ENCODE assay signal across 9 cellular contexts in the genomic region with DNA sequence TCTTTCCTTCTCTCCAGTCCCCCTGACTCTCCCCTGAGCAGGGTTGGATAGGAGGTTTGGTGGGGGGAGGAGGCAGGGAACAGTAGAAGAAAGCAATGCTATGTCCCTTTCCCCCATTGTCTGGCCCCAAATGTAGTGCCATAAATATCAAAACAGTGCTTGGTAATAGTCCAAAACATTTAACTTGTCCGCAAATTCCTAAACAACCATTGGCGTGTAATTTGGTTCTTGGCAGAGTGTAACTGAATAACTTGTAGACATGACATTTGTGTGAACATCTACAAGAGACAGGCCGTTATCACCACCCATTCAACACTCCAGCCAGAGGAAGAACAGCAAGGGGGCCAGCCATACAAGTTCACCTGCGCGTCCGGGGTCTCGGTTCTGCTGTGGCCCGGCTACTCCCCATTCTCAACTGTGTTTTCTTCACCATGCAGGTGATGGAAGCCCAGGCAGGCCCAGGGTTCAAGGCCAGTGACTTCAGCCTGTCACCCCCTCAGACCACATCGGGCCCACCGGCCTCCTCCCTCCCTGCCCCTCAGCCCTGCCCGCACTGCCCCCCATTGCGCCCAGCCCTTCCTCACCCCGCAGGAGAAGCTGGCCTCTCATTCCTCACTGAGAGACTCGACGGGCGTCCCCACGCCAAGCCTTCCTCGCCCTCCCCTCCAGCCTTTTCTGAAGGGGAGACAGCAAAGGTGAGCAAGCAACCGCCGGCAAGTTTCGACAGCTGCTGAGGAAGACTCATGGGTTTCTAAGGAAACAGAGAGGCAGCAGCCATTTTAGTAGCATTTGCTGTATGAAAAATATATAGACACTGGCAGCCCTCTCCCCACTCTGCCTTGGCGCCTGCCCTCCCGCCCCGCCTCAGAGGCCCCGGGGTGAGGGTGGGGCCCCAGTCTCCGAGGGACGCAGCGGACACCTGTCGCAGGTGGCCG. TPM values are rescaled to one million over a fixed set of nuclear protein-coding genes. Genes with fewer than 3 reads are reported as not detected.
DNase-seq lines count a peak whose midpoint lies in the region; ATAC-seq and TF ChIP-seq lines count a peak whose summit lies in the region.
"Had no signal": no experiment of that assay in that cellular context is flagged by ENCODE, and none has a peak within 500 bp of the region (broad histone marks: within the 10 kb centered on the region; RNA-seq: fewer than 3 reads in every experiment).

No MANE protein-coding gene starts in this region.

- H3K27me3 ChIP-seq in hepatocyte = peaks cover 48% of the 10 kb centered on the region

- peaks cover 53% of the 10 kb centered on the region for H3K27me3 Mint-ChIP-seq in activated CD8-positive, alpha-beta T cell treated with anti-CD3 and anti-CD28 coated beads, Interleukin-2, amount 10 ng/mL, durations not matched to agents 7 days and 5 days (ENCODE audit: low read depth)

- H3K4me1 ChIP-seq in hepatocyte (ENCODE audit: insufficient read depth) = no peaks in the 10 kb centered on the region

- 39% methylated on average over 25 of the region's 30 CpGs for WGBS in hepatocyte (ENCODE audit: low lambda C conversion rate, missing lambda C conversion rate)

- CTCF ChIA-PET in activated CD8-positive, alpha-beta T cell treated with anti-CD3 and anti-CD28 coated beads, Interleukin-2, amount 10 ng/mL, durations not matched to agents 7 days and 5 days (lab: Charles Lee) = no interaction called here

- DNase-seq in DMS79 treated with DMSO at 0.1 percent for 48 hours (lab: John Stamatoyannopoulos, UW) (peak; percentile 28), DMS79 (lab: John Stamatoyannopoulos, UW) (no peak), hepatocyte (ENCODE audit: low spot score) (no peak), hepatic stellate cell (ENCODE audit: low spot score) (no peak)
- no peak for DNase-seq in activated CD8-positive, alpha-beta T cell treated with anti-CD3 and anti-CD28 coated beads, Interleukin-2, amount 10 ng/mL, durations not matched to agents 7 days and 5 days
- peak in 2 of 3 experiments; percentile 9 to 35 for DNase-seq in stimulated activated CD4-positive, alpha-beta T cell treated with anti-CD3 and anti-CD28 coated beads, TNF-alpha, amount 100 ng/mL, for 24 hours (ENCODE audit: low read depth in 3 of 3)
- no peak for DNase-seq in stimulated activated effector memory CD8-positive, alpha-beta T cell treated with anti-CD3 and anti-CD28 coated beads, Interleukin-12 subunit alpha, Interleukin-12 subunit beta, amount 100 ng/mL, for 72 hours (ENCODE audit: low spot score in 2 of 2)

- H2AFZ ChIP-seq in hepatocyte = peak overlapping the region; percentile 39

- no peak overlapping the region for H3K27ac ChIP-seq in hepatocyte

- H3K4me2 ChIP-seq in hepatocyte = peak overlapping the region; percentile 98

- peak; percentile 36 for ATAC-seq in activated CD8-positive, alpha-beta T cell treated with anti-CD3 and anti-CD28 coated beads, Interleukin-2, amount 10 ng/mL, durations not matched to agents 7 days and 5 days
- ATAC-seq in GM21619 (IDR thresholded peaks at IDR 0.05; ENCODE audit: unreplicated experiment) = no peak
- no peak for ATAC-seq in stimulated activated effector memory CD8-positive, alpha-beta T cell treated with anti-CD3 and anti-CD28 coated beads, Interleukin-12 subunit alpha, Interleukin-12 subunit beta, amount 100 ng/mL, for 72 hours

- TF ChIP-seq CTCF in hepatocyte (IDR thresholded peaks at IDR 0.05; ENCODE audit: poor library complexity) = no peak

- H3K36me3 Mint-ChIP-seq in activated CD8-positive, alpha-beta T cell treated with anti-CD3 and anti-CD28 coated beads, Interleukin-2, amount 10 ng/mL, durations not matched to agents 7 days and 5 days (ENCODE audit: low read depth) = no peaks in the 10 kb centered on the region
- no peaks in the 10 kb centered on the region for H3K36me3 Mint-ChIP-seq in stimulated activated effector memory CD8-positive, alpha-beta T cell treated with anti-CD3 and anti-CD28 coated beads, Interleukin-12 subunit alpha, Interleukin-12 subunit beta, amount 100 ng/mL, for 72 hours

- H4K20me1 ChIP-seq in hepatocyte (ENCODE audit: insufficient read depth, poor library complexity, severe bottlenecking) = no peaks in the 10 kb centered on the region

- peak overlapping the region; percentile 41 for H3K4me3 Mint-ChIP-seq in activated CD8-positive, alpha-beta T cell treated with anti-CD3 and anti-CD28 coated beads, Interleukin-2, amount 10 ng/mL, durations not matched to agents 7 days and 5 days
- no peak overlapping the region for H3K4me3 Mint-ChIP-seq in stimulated activated effector memory CD8-positive, alpha-beta T cell treated with anti-CD3 and anti-CD28 coated beads, Interleukin-12 subunit alpha, Interleukin-12 subunit beta, amount 100 ng/mL, for 72 hours

- peaks cover 7% of the 10 kb centered on the region for H3K4me1 Mint-ChIP-seq in activated CD8-positive, alpha-beta T cell treated with anti-CD3 and anti-CD28 coated beads, Interleukin-2, amount 10 ng/mL, durations not matched to agents 7 days and 5 days (ENCODE audit: low read depth)
- H3K4me1 Mint-ChIP-seq in stimulated activated effector memory CD8-positive, alpha-beta T cell treated with anti-CD3 and anti-CD28 coated beads, Interleukin-12 subunit alpha, Interleukin-12 subunit beta, amount 100 ng/mL, for 72 hours = no peaks in the 10 kb centered on the region

- no peaks in the 10 kb centered on the region for H3K9me2 ChIP-seq in hepatocyte (replicated peaks; ENCODE audit: insufficient read depth)

- no peak overlapping the region for H3K27ac Mint-ChIP-seq in activated CD8-positive, alpha-beta T cell treated with anti-CD3 and anti-CD28 coated beads, Interleukin-2, amount 10 ng/mL, durations not matched to agents 7 days and 5 days
- no peak overlapping the region for H3K27ac Mint-ChIP-seq in stimulated activated effector memory CD8-positive, alpha-beta T cell treated with anti-CD3 and anti-CD28 coated beads, Interleukin-12 subunit alpha, Interleukin-12 subunit beta, amount 100 ng/mL, for 72 hours

- POLR2A ChIA-PET in activated CD8-positive, alpha-beta T cell treated with anti-CD3 and anti-CD28 coated beads, Interleukin-2, amount 10 ng/mL, durations not matched to agents 7 days and 5 days (lab: Charles Lee) = no interaction called here

- H3K79me2 ChIP-seq in hepatocyte = no peaks in the 10 kb centered on the region

- H3K9me3 ChIP-seq in hepatocyte (ENCODE audit: low read depth) = no peaks in the 10 kb centered on the region

- H3K9me3 Mint-ChIP-seq in activated CD8-positive, alpha-beta T cell treated with anti-CD3 and anti-CD28 coated beads, Interleukin-2, amount 10 ng/mL, durations not matched to agents 7 days and 5 days (ENCODE audit: insufficient read depth) = no peaks in the 10 kb centered on the region
- H3K9me3 Mint-ChIP-seq in stimulated activated effector memory CD8-positive, alpha-beta T cell treated with anti-CD3 and anti-CD28 coated beads, Interleukin-12 subunit alpha, Interleukin-12 subunit beta, amount 100 ng/mL, for 72 hours = no peaks in the 10 kb centered on the region

- H3K4me3 ChIP-seq in hepatocyte = peak overlapping the region; percentile 61

- H3K36me3 ChIP-seq in hepatocyte (replicated peaks; ENCODE audit: insufficient read depth, low read depth) = no peaks in the 10 kb centered on the region

RNA-seq across cellular contexts. Expression of a gene that starts 0.7 kb away (rescaled TPM):
- under 1 TPM; 0.63 to 0.97 TPM for total RNA-seq in activated CD8-positive, alpha-beta T cell treated with anti-CD3 and anti-CD28 coated beads, Interleukin-2, amount 10 ng/mL, durations not matched to agents 7 days and 5 days
- 1.9 and 2.0 TPM in 2 replicates for total RNA-seq in hepatocyte
- polyA plus RNA-seq in hepatocyte = 1.00 and 2.0 TPM in 2 replicates
- total RNA-seq: A172 had no signal

Comparison
In these comparisons a context has a peak if more than half of its experiments do, and no peak if none do; other contexts are left out.
1. DNase-seq: peak in DMS79 treated with DMSO at 0.1 percent for 48 hours (single experiment) and stimulated activated CD4-positive, alpha-beta T cell treated with anti-CD3 and anti-CD28 coated beads, TNF-alpha, amount 100 ng/mL, for 24 hours (2 of 3); none in DMS79 (single experiment), activated CD8-positive, alpha-beta T cell treated with anti-CD3 and anti-CD28 coated beads, Interleukin-2, amount 10 ng/mL, durations not matched to agents 7 days and 5 days (single experiment), hepatocyte (single experiment), hepatic stellate cell (single experiment) and stimulated activated effector memory CD8-positive, alpha-beta T cell treated with anti-CD3 and anti-CD28 coated beads, Interleukin-12 subunit alpha, Interleukin-12 subunit beta, amount 100 ng/mL, for 72 hours (0 of 2).